Comparison of ENCODE assay signal across 1 cellular context in genomic region chr7:99557940-99558305, GRCh38.
TF ChIP-seq lines count a peak whose summit lies in the region.

No MANE protein-coding gene starts in this region.

TF ChIP-seq in HepG2, 621 proteins besides CTCF, POLR2A, EP300 and RAD21 (continued from another document):
- 0 out of 2 replicates have a peak, but pooled peaks have one; percentile 7 for TF ChIP-seq ZNF281 (CRISPR knock-in tag; IDR thresholded peaks at IDR 0.05; ENCODE audit: borderline replicate concordance)
- TF ChIP-seq JUNB (CRISPR knock-in tag; IDR thresholded peaks at IDR 0.05; ENCODE audit: borderline replicate concordance), result 0 out of 2 replicates have a peak, but pooled peaks have one; percentile 20
- no peak for TF ChIP-seq KDM4B (CRISPR knock-in tag; IDR thresholded peaks at IDR 0.05)
